Comparison of ENCODE assay signal across 1 cellular context in genomic region chr6:135025175-135025574, GRCh38.
TF ChIP-seq lines count a peak whose summit lies in the region.

No MANE protein-coding gene starts in this region.

TF ChIP-seq in H1, 55 proteins besides CTCF, POLR2A, EP300 and RAD21:
- TF ChIP-seq SP2 (IDR thresholded peaks at IDR 0.05; ENCODE audit: low read length) (no peak), TBP (IDR thresholded peaks at IDR 0.05; ENCODE audit: low read depth, low read length) (no peak), ASH2L (IDR thresholded peaks at IDR 0.05; ENCODE audit: low read length) (no peak), TEAD4 (IDR thresholded peaks at IDR 0.05; ENCODE audit: low read depth, low read length) (no peak), SIN3A (conservative IDR thresholded peaks at IDR 0.05 in 1 of 2, IDR thresholded peaks at IDR 0.05 in 1 of 2; ENCODE audit: low read depth in 1 of 2, low read length in 2 of 2) (no peak), RXRA (IDR thresholded peaks at IDR 0.05; ENCODE audit: insufficient read depth, low read depth, low read length) (no peak), YY1 (IDR thresholded peaks at IDR 0.05; ENCODE audit: low read depth, low read length) (no peak), SRF (IDR thresholded peaks at IDR 0.05; ENCODE audit: low read depth, low read length) (no peak), CTBP2 (IDR thresholded peaks at IDR 0.05; ENCODE audit: borderline replicate concordance, insufficient read depth, insufficient read length, low read length) (no peak), CBX8 (IDR thresholded peaks at IDR 0.05; ENCODE audit: borderline replicate concordance, low read depth, low read length) (no peak), MAX (IDR thresholded peaks at IDR 0.05) (no peak), KDM4A (IDR thresholded peaks at IDR 0.05; ENCODE audit: low read depth, low read length, severe bottlenecking) (no peak), MAFK (IDR thresholded peaks at IDR 0.05; ENCODE audit: low read depth, low read length) (no peak), JUND (IDR thresholded peaks at IDR 0.05; ENCODE audit: low read length) (no peak), SIX5 (IDR thresholded peaks at IDR 0.05; ENCODE audit: low read depth, low read length) (no peak)
